In genomic region chr9:26271495-26272122, GRCh38 we compare ENCODE assay signal across 15 cellular contexts.
"Had no signal": no experiment of that assay in that cellular context is flagged by ENCODE, and none has a peak within 500 bp of the region (broad histone marks: within the 10 kb centered on the region; RNA-seq: fewer than 3 reads in every experiment).

No MANE protein-coding gene starts in this region.

- DNase-seq: activated CD4-positive, alpha-beta T cell treated with anti-CD3 and anti-CD28 coated beads, Interleukin-2, amount 50 U/mL, for 4 hours; activated CD8-positive, alpha-beta memory T cell treated with anti-CD3 and anti-CD28 coated beads, Interleukin-2, amount 10 ng/mL, durations not matched to agents 7 days and 5 days; activated gamma-delta T cell; activated naive CD8-positive, alpha-beta T cell treated with anti-CD3 and anti-CD28 coated beads, Interleukin-2, amount 10 ng/mL, durations not matched to agents 7 days and 5 days; activated T-cell treated with anti-CD3 and anti-CD28 coated beads, Interleukin-2, amount 50 U/mL, for 48 hours; aorta; dorsolateral prefrontal cortex; foreskin melanocyte; heart left ventricle; left ventricle myocardium superior; mesendoderm; occipital lobe; right lobe of liver; tibial artery had no signal

- H3K27me3 ChIP-seq: dorsolateral prefrontal cortex, esophagus muscularis mucosa, heart left ventricle, right lobe of liver, tibial artery had no signal

- H3K4me3 ChIP-seq: dorsolateral prefrontal cortex, esophagus muscularis mucosa, heart left ventricle, right lobe of liver, tibial artery had no signal

- H3K36me3 ChIP-seq: esophagus muscularis mucosa, heart left ventricle, right lobe of liver, tibial artery had no signal
